In the genomic region with DNA sequence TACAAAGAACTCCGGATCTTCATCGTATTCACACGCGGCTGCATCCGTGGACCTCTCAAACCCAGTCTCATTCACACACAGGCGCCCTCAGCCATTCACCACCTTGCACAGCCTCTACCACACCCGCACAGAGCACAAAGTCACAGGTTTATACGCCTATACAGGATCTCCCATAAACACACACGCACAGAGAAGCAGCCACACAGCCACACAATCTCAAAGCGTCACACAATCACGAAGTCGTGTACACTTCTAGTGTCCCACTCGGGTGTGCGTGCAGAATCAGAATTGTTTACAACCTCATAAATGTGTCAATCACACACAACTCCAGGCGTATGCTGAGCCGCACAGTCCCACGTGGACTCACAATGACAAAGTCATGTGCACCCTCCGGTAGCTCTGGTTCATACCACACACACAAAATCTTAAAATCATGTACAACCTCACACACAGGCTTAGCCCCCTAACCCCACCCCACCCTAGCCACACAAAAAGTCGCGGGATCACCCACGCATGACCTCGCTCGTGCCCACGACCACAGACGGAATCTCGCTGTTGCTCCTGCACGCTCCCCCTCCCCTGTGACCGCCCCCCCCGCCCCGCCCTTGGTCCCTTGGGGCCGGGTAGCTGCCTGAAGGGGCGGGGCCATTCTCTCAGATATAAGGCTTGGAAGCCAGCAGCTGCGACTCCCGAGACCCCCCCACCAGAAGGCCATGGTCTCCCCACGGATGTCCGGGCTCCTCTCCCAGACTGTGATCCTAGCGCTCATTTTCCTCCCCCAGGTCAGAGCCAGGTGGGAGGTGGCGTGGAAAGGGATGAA, we compare ENCODE assay signal across 8 cellular contexts. TPM values are rescaled to one million over a fixed set of nuclear protein-coding genes. Genes with fewer than 3 reads are reported as not detected.
DNase-seq lines count a peak whose midpoint lies in the region; ATAC-seq, FAIRE-seq and TF ChIP-seq lines count a peak whose summit lies in the region.

A gene with protein sequence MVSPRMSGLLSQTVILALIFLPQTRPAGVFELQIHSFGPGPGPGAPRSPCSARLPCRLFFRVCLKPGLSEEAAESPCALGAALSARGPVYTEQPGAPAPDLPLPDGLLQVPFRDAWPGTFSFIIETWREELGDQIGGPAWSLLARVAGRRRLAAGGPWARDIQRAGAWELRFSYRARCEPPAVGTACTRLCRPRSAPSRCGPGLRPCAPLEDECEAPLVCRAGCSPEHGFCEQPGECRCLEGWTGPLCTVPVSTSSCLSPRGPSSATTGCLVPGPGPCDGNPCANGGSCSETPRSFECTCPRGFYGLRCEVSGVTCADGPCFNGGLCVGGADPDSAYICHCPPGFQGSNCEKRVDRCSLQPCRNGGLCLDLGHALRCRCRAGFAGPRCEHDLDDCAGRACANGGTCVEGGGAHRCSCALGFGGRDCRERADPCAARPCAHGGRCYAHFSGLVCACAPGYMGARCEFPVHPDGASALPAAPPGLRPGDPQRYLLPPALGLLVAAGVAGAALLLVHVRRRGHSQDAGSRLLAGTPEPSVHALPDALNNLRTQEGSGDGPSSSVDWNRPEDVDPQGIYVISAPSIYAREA (plus strand): TSS at position 686 of the 820 bp plus-strand sequence. CDS start 28 bp downstream, at position 714.

- DNase-seq in DMS153 (lab: John Stamatoyannopoulos, UW) (peak; percentile 83), NCI-H1092 (lab: John Stamatoyannopoulos, UW) (peak; percentile 57), T-helper 17 cell (no peak), frontal cortex (ENCODE audit: low spot score in 2 of 2) (no peak), type B pancreatic cell (ENCODE audit: extremely low spot score, unreplicated experiment) (no peak), urothelium cell line (ENCODE audit: low spot score) (no peak), RKO (ENCODE audit: low spot score) (no peak)
- DNase-seq in activated CD4-positive, CD25-positive, alpha-beta regulatory T cell (lab: John Stamatoyannopoulos, UW), result no peak

- FAIRE-seq in frontal cortex (lab: Jason Lieb, UNC) (no peak), urothelium cell line (lab: Jason Lieb, UNC) (no peak)

- H3K9me3 ChIP-seq in T-helper 17 cell (ENCODE audit: control insufficient read depth, low read length, poor library complexity, severe bottlenecking), result no peaks in the 10 kb centered on the region

- H3K4me3 Mint-ChIP-seq in T-helper 17 cell, result peak within 1 kb of the TSS; percentile 83
- H3K4me3 Mint-ChIP-seq in type B pancreatic cell, result peak within 1 kb of the TSS; percentile 78

- peak; percentile 44 for ATAC-seq in T-helper 17 cell

- peak within 1 kb of the TSS; percentile 27 for H3K27ac Mint-ChIP-seq in T-helper 17 cell
- peak within 1 kb of the TSS; percentile 67 for H3K27ac Mint-ChIP-seq in type B pancreatic cell

- no peak for TF ChIP-seq CTCF in type B pancreatic cell (conservative IDR thresholded peaks at IDR 0.05)

- H3K4me1 Mint-ChIP-seq in T-helper 17 cell (peaks cover 23% of the 10 kb centered on the region), type B pancreatic cell (ENCODE audit: unreplicated experiment) (peaks cover 9% of the 10 kb centered on the region)

- H3K27me3 Mint-ChIP-seq in T-helper 17 cell (peaks cover 53% of the 10 kb centered on the region), type B pancreatic cell (peaks cover 60% of the 10 kb centered on the region)

- H3K36me3 Mint-ChIP-seq in T-helper 17 cell (ENCODE audit: low read depth), result peaks cover 15% of the 10 kb centered on the region
- peaks cover 3% of the 10 kb centered on the region for H3K36me3 Mint-ChIP-seq in type B pancreatic cell

- H3K9me3 Mint-ChIP-seq in type B pancreatic cell, result no peaks in the 10 kb centered on the region

RNA-seq across cellular contexts. Expression of the gene that starts here (rescaled TPM):
- total RNA-seq in T-helper 17 cell (not detected), frontal cortex (13.9 TPM), type B pancreatic cell (ENCODE audit: low replicate concordance) (0.74 and 2.7 TPM in 2 replicates)

Comparison
In these comparisons a context has a peak if more than half of its experiments do, and no peak if none do; other contexts are left out.
1. Peak in ATAC-seq in T-helper 17 cell; RNA of the gene not detected or under 1 TPM.
2. DNase-seq: peak in DMS153 (single experiment) and NCI-H1092 (single experiment); none in T-helper 17 cell (0 of 3), frontal cortex (0 of 2), type B pancreatic cell (single experiment), urothelium cell line (single experiment), activated CD4-positive, CD25-positive, alpha-beta regulatory T cell (0 of 4) and RKO (single experiment).